ENCODE assay signal across 1 cellular context in the genomic region with DNA sequence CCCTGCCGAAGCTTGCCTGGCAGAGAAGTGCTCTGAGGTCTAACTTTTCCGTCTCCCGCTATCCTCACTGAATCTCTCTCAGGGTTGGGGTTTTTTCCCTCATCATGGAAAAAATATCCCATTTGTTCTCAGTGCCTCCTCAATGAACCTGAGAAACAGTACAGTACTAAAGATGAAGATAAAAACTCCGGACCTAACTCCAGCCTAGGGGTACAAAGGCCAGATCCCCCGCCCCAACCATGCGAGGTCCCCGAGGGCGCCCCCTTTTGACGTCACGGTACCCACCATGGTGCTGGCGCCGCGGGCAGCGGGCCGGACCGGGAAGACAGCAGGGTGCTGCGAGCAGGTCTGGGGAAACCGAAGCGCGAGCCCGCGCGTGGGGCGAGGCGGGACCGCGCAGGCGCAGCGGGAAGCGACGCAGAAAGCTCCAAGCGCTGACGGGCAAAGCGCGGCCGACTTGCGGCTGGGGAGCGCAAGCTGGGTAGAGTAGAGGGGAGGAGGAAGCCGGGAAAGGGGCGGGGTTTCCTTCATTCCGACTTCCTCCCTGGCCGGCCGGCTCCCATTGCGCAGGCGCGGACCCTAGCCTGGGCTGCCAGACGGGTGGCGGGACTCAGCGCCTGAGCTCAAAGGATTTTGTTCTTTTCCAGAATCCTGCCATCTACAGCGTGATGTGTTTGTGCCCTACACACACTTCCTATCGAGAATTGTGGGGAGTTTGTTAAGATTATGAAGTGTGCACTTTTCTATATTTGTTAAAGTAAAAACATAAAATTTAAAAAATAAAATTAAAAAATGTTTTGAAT.
TF ChIP-seq lines count a peak whose summit lies in the region.

A gene (minus strand): TSS at position 497 of the 803 bp plus-strand sequence. CDS start 209 bp downstream, at position 288.

TF ChIP-seq in HCT116, 20 proteins besides CTCF, POLR2A, EP300 and RAD21 (continued from another document):
- TF ChIP-seq, protein P1, sequence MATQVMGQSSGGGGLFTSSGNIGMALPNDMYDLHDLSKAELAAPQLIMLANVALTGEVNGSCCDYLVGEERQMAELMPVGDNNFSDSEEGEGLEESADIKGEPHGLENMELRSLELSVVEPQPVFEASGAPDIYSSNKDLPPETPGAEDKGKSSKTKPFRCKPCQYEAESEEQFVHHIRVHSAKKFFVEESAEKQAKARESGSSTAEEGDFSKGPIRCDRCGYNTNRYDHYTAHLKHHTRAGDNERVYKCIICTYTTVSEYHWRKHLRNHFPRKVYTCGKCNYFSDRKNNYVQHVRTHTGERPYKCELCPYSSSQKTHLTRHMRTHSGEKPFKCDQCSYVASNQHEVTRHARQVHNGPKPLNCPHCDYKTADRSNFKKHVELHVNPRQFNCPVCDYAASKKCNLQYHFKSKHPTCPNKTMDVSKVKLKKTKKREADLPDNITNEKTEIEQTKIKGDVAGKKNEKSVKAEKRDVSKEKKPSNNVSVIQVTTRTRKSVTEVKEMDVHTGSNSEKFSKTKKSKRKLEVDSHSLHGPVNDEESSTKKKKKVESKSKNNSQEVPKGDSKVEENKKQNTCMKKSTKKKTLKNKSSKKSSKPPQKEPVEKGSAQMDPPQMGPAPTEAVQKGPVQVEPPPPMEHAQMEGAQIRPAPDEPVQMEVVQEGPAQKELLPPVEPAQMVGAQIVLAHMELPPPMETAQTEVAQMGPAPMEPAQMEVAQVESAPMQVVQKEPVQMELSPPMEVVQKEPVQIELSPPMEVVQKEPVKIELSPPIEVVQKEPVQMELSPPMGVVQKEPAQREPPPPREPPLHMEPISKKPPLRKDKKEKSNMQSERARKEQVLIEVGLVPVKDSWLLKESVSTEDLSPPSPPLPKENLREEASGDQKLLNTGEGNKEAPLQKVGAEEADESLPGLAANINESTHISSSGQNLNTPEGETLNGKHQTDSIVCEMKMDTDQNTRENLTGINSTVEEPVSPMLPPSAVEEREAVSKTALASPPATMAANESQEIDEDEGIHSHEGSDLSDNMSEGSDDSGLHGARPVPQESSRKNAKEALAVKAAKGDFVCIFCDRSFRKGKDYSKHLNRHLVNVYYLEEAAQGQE (IDR thresholded peaks at IDR 0.05; ENCODE audit: low read depth): no peak
- TF ChIP-seq TCF7L2 (IDR thresholded peaks at IDR 0.05; ENCODE audit: borderline replicate concordance, extremely low read depth, insufficient read depth, insufficient read length) (peak; percentile 42), SRF (IDR thresholded peaks at IDR 0.05; ENCODE audit: low read depth) (peak; percentile 33; the same call in 1 of the 2 replicates), EGR1 (IDR thresholded peaks at IDR 0.05; ENCODE audit: low read depth) (no peak), FOSL1 (IDR thresholded peaks at IDR 0.05; ENCODE audit: low read depth) (no peak), ZFX (IDR thresholded peaks at IDR 0.05) (peak; percentile 68)
